Comparison of ENCODE assay signal across 1 cellular context in the genomic region with DNA sequence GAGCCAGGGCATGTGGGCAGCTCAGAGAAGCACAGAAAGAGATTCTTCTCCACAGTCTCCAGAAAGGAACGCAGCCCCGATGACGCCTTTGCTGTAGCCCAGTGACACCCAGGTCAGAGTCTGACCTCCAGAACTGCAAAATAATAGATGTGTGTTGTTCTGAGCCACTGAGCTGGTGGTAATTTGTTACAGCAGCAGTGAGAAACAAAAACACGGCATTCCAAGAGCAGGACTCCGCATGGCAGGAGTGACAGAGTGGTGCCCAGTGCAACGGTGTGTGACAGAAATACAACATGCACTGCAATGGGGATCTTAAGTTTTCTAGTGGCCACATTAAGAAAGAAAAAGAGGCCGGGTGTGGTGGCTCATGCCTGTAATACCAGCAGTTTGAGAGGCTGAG. TPM values are rescaled to one million over a fixed set of nuclear protein-coding genes. Genes with fewer than 3 reads are reported as not detected.
"Had no signal": no experiment of that assay in that cellular context is flagged by ENCODE, and none has a peak within 500 bp of the region (broad histone marks: within the 10 kb centered on the region; RNA-seq: fewer than 3 reads in every experiment).

No MANE protein-coding gene starts in this region.

RNA-seq across cellular contexts. Expression of gene GPAT2, which starts 18.7 kb away (rescaled TPM):
- total RNA-seq: progenitor cell of endocrine pancreas had no signal
